In the genomic region with DNA sequence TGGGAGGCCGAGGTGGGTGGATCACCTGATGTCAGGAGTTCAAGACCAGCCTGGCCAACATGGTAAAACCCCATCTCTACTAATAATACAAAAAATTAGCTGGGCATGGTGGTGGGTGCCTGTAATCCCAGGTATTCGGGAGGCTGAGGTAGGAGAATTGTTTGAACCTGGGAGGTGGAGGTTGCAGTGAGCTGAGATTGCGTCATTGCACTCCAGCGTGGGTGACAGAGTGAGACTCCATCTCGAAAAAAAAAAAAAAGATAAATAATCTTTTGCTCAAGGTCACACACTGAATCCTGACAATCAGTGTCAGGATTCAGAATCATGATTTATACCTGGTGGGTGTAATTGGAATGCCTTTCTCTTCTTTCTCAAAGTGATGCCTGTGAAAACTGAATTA, we compare ENCODE assay signal across 15 cellular contexts. TPM values are rescaled to one million over a fixed set of nuclear protein-coding genes. Genes with fewer than 3 reads are reported as not detected.
"Had no signal": no experiment of that assay in that cellular context is flagged by ENCODE, and none has a peak within 500 bp of the region (broad histone marks: within the 10 kb centered on the region; RNA-seq: fewer than 3 reads in every experiment).

No MANE protein-coding gene starts in this region.

RNA-seq across cellular contexts. Expression of a gene that starts 5.8 kb away (rescaled TPM):
- total RNA-seq: kidney; kidney epithelial cell; left cardiac atrium; left colon; left lobe of liver; left lung; left ventricle myocardium inferior; left ventricle myocardium superior; lung microvascular endothelial cell; mammary epithelial cell; mesenteric fat pad; myocyte; naive thymus-derived CD4-positive, alpha-beta T cell had no signal
- polyA plus RNA-seq: immature natural killer cell; keratinocyte; mammary epithelial cell; naive thymus-derived CD4-positive, alpha-beta T cell had no signal
